9 cellular contexts compared by ENCODE assay signal in the genomic region with DNA sequence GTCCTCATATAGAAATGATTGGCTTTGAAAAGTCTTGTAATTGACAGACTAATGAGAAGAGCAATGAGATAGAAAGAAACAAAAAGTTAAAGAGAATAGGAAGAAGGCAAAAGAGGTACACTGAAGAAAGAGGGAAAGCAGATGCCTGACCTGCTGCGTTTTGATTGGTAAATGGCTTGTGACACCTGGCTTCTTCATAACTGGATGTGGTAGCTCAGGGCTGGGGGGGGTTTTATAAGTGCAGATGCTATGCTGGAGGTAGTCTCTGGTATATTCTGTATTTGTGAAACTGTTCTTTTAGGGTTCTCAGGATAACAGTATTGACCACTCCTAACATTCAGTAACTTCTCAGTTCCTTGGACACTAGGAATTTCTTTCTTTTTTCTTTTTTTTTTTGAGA. TPM values are rescaled to one million over a fixed set of nuclear protein-coding genes. Genes with fewer than 3 reads are reported as not detected.
DNase-seq lines count a peak whose midpoint lies in the region; ATAC-seq and TF ChIP-seq lines count a peak whose summit lies in the region.
"Had no signal": no experiment of that assay in that cellular context is flagged by ENCODE, and none has a peak within 500 bp of the region (broad histone marks: within the 10 kb centered on the region; RNA-seq: fewer than 3 reads in every experiment).

No MANE protein-coding gene starts in this region.

- H3K4me2 ChIP-seq in DND-41 (ENCODE audit: insufficient read depth, low read length) (peak overlapping the region; percentile 84), mammary epithelial cell (ENCODE audit: insufficient read depth, low read depth, low read length) (peak overlapping the region; percentile 92)

- dilution Hi-C loops in mammary epithelial cell (cut with HindIII; ENCODE audit: low sequenced_read_pairs), result no loop called here

- no peak overlapping the region for H3K27ac ChIP-seq in DND-41 (ENCODE audit: low read length)
- no peak overlapping the region for H3K27ac ChIP-seq in HUES64 (ENCODE audit: low read depth, low read length)
- no peak overlapping the region for H3K27ac ChIP-seq in mammary epithelial cell (ENCODE audit: insufficient read depth, low read depth, low read length)

- H2AFZ ChIP-seq in DND-41 (ENCODE audit: low read depth, low read length) (no peak overlapping the region), mammary epithelial cell (ENCODE audit: low read depth, low read length) (no peak overlapping the region), neuron (ENCODE audit: low read depth, low read length) (no peak overlapping the region)

- H3K9me3 ChIP-seq in DND-41 (ENCODE audit: insufficient read depth, low read length, severe bottlenecking) (no peaks in the 10 kb centered on the region), HUES64 (ENCODE audit: insufficient read depth, low read depth, low read length) (no peaks in the 10 kb centered on the region), mammary epithelial cell (replicated peaks; ENCODE audit: insufficient read depth, low read length) (no peaks in the 10 kb centered on the region), neuron (ENCODE audit: low read length) (no peaks in the 10 kb centered on the region)

- H4K20me1 ChIP-seq in DND-41 (ENCODE audit: insufficient read depth, low read length), result no peaks in the 10 kb centered on the region; the same call in 1 of the 2 replicates
- no peaks in the 10 kb centered on the region for H4K20me1 ChIP-seq in mammary epithelial cell (ENCODE audit: insufficient read depth, low read length)

- TF ChIP-seq CTCF in DND-41 (IDR thresholded peaks at IDR 0.05; ENCODE audit: borderline replicate concordance, extremely low read depth, low read length, poor library complexity, severe bottlenecking), result no peak
- no peak for TF ChIP-seq CTCF in mammary epithelial cell (conservative IDR thresholded peaks at IDR 0.05 in 1 of 2, IDR thresholded peaks at IDR 0.05 in 1 of 2; ENCODE audit: extremely low read depth in 1 of 2, insufficient read depth in 1 of 2, low read depth in 1 of 2, low read length in 2 of 2)

- intact Hi-C loops in mammary epithelial cell (cut with micrococcal nuclease), result no loop called here

- 93% methylated on average over 1 of the region's 1 CpG for WGBS in HUES64
- WGBS in mammary epithelial cell (ENCODE audit: low coverage, missing lambda C conversion rate), result 100% methylated on average over 1 of the region's 1 CpG

- peaks cover 11% of the 10 kb centered on the region for H3K27me3 ChIP-seq in DND-41 (ENCODE audit: insufficient read depth, low read length, poor library complexity)
- peaks cover 48% of the 10 kb centered on the region for H3K27me3 ChIP-seq in HUES64 (ENCODE audit: insufficient read depth, low read length)
- H3K27me3 ChIP-seq in mammary epithelial cell (ENCODE audit: insufficient read depth, low read length), result no peaks in the 10 kb centered on the region
- H3K27me3 ChIP-seq in neuron (ENCODE audit: insufficient read depth, low read length), result no peaks in the 10 kb centered on the region

- H3K4me3 ChIP-seq in DND-41 (ENCODE audit: low read depth in 1 of 2, low read length in 2 of 2), result no peak overlapping the region
- peak overlapping the region; percentile 77; the same call in 1 of the 2 replicates for H3K4me3 ChIP-seq in HUES64 (ENCODE audit: low read length)
- no peak overlapping the region for H3K4me3 ChIP-seq in mammary epithelial cell (replicated peaks in 1 of 3; ENCODE audit: insufficient read depth in 1 of 3, low read depth in 2 of 3, low read length in 3 of 3)
- H3K4me3 ChIP-seq in neuron (ENCODE audit: low read length), result peak overlapping the region; percentile 65

- H3K4me1 ChIP-seq in DND-41 (ENCODE audit: insufficient read depth, low read length), result peaks cover 37% of the 10 kb centered on the region
- H3K4me1 ChIP-seq in HUES64 (ENCODE audit: insufficient read depth, low read length), result peaks cover 6% of the 10 kb centered on the region
- peaks cover 23% of the 10 kb centered on the region for H3K4me1 ChIP-seq in mammary epithelial cell (ENCODE audit: insufficient read depth, low read length)
- H3K4me1 ChIP-seq in neuron (ENCODE audit: insufficient read depth, low read length), result peaks cover 13% of the 10 kb centered on the region

- CTCF ChIA-PET in mammary epithelial cell (lab: Charles Lee; ENCODE audit: low non-redundant PET), result no interaction called here

- H3K36me3 ChIP-seq in DND-41 (ENCODE audit: insufficient read depth, low read length), result no peaks in the 10 kb centered on the region
- H3K36me3 ChIP-seq in HUES64 (ENCODE audit: insufficient read depth, low read length), result no peaks in the 10 kb centered on the region
- no peaks in the 10 kb centered on the region for H3K36me3 ChIP-seq in mammary epithelial cell (ENCODE audit: insufficient read depth, low read length)
- no peaks in the 10 kb centered on the region for H3K36me3 ChIP-seq in neuron (ENCODE audit: insufficient read depth, low read length)

- in situ Hi-C loops in mammary epithelial cell (cut with MboI; ENCODE audit: low sequenced_read_pairs in 2 of 2), result no loop called here

- H3K9ac ChIP-seq in DND-41 (ENCODE audit: low read depth, low read length), result no peak overlapping the region
- H3K9ac ChIP-seq in HUES64 (ENCODE audit: low read depth, low read length), result no peak overlapping the region
- no peak overlapping the region for H3K9ac ChIP-seq in mammary epithelial cell (ENCODE audit: insufficient read depth, low read length)

- H3K79me2 ChIP-seq in DND-41 (ENCODE audit: insufficient read depth, low read length) (no peaks in the 10 kb centered on the region), mammary epithelial cell (ENCODE audit: insufficient read depth, low read length) (peaks cover 18% of the 10 kb centered on the region)

- DNase-seq in DND-41 (no peak), mammary epithelial cell (no peak), SKM-1 (lab: John Stamatoyannopoulos, UW; ENCODE audit: unreplicated experiment) (no peak), inferior parietal cortex (ENCODE audit: extremely low spot score) (no peak), NCI-H187 treated with DMSO at 0.1 percent for 48 hours (lab: John Stamatoyannopoulos, UW) (no peak)
- no peak for DNase-seq in stimulated activated CD4-positive, alpha-beta T cell treated with anti-CD3 and anti-CD28 coated beads, Interleukin-1b, Interleukin-23, amount 100 ng/mL, for 48 hours
- DNase-seq: posterior cingulate gyrus had no signal

- no peak for ATAC-seq in DND-41 (ENCODE audit: insufficient read depth, low read depth)

- no TSS peak for BruUV-seq in mammary epithelial cell (replicated peaks; lab: Mats Ljungman, UMichigan)

RNA-seq across cellular contexts. Expression of gene STARD9, which starts 1.4 kb away (rescaled TPM):
- 2.0 TPM for polyA plus RNA-seq in HUES64 (2013, experiment 1 of 2)
- 3.0 TPM for polyA plus RNA-seq in HUES64 (2013, experiment 2 of 2)
- 1 to 10 TPM; 5.8 to 9.0 TPM for total RNA-seq in mammary epithelial cell
- 1.3 TPM for polyA plus RNA-seq in mammary epithelial cell
- polyA minus RNA-seq in mammary epithelial cell, result 10.7 TPM

RNA-seq across cellular contexts. Expression of gene HAUS2, which starts 28.1 kb away (rescaled TPM):
- polyA plus RNA-seq in HUES64 (2013, experiment 1 of 2), result 23.0 TPM
- polyA plus RNA-seq in HUES64 (2013, experiment 2 of 2), result 24.5 TPM
- total RNA-seq in mammary epithelial cell, result 10 to 100 TPM; 25.3 to 34.3 TPM
- 23.0 TPM for polyA plus RNA-seq in mammary epithelial cell
- polyA minus RNA-seq in mammary epithelial cell, result 13.3 TPM

RNA-seq across cellular contexts. Expression of gene LRRC57, which starts 28.2 kb away (rescaled TPM):
- 9.4 TPM for polyA plus RNA-seq in HUES64 (2013, experiment 1 of 2)
- 10.0 TPM for polyA plus RNA-seq in HUES64 (2013, experiment 2 of 2)
- total RNA-seq in mammary epithelial cell, result 10 to 100 TPM; 29.8 to 42.5 TPM
- polyA plus RNA-seq in mammary epithelial cell, result 14.2 TPM
- polyA minus RNA-seq in mammary epithelial cell, result 27.8 TPM

Comparison
In these comparisons a context has a peak if more than half of its experiments do, and no peak if none do; other contexts are left out.
1. H3K4me3 ChIP-seq: peak in HUES64 (single experiment) and neuron (single experiment); none in DND-41 (0 of 2) and mammary epithelial cell (0 of 3).